In genomic region chr2:179553382-179553781, GRCh38 we compare ENCODE assay signal across 28 cellular contexts.
"Had no signal": no experiment of that assay in that cellular context is flagged by ENCODE, and none has a peak within 500 bp of the region (broad histone marks: within the 10 kb centered on the region; RNA-seq: fewer than 3 reads in every experiment).

No MANE protein-coding gene starts in this region.

- H3K4me3 ChIP-seq: colonic mucosa, coronary artery, dorsolateral prefrontal cortex, esophagus muscularis mucosa, esophagus squamous epithelium, gastrocnemius medialis, gastroesophageal sphincter, heart left ventricle, heart right ventricle had no signal

- FAIRE-seq: colon, endometrium, endothelial cell of umbilical vein, frontal cortex had no signal

- DNase-seq: colonic mucosa; cortex of kidney; dermis blood vessel endothelial cell; dorsolateral prefrontal cortex; effector CD4-positive, alpha-beta T cell; effector CD8-positive, alpha-beta T cell; effector memory CD4-positive, alpha-beta T cell; effector memory CD8-positive, alpha-beta T cell; endodermal cell; erythroblast; esophagus squamous epithelium; foreskin fibroblast; foreskin keratinocyte; foreskin melanocyte; gastrocnemius medialis; glutamatergic neuron; head of caudate nucleus; heart left ventricle; heart right ventricle had no signal

- H3K36me3 ChIP-seq: colonic mucosa, esophagus muscularis mucosa, esophagus squamous epithelium, gastrocnemius medialis, gastroesophageal sphincter, heart left ventricle, heart right ventricle had no signal

- ATAC-seq: effector memory CD8-positive, alpha-beta T cell; esophagus mucosa; foreskin keratinocyte; gastrocnemius medialis; gastroesophageal sphincter; heart left ventricle; heart right ventricle had no signal

- H3K4me1 ChIP-seq: colonic mucosa, esophagus muscularis mucosa, esophagus squamous epithelium, foreskin keratinocyte, gastroesophageal sphincter, heart left ventricle had no signal

- H3K27me3 ChIP-seq: colonic mucosa, dorsolateral prefrontal cortex, esophagus muscularis mucosa, esophagus squamous epithelium, foreskin keratinocyte, gastrocnemius medialis, gastroesophageal sphincter, heart left ventricle, heart right ventricle had no signal

- H3K27ac ChIP-seq: colonic mucosa, coronary artery, dorsolateral prefrontal cortex, epithelial cell of prostate, esophagus muscularis mucosa, esophagus squamous epithelium, foreskin keratinocyte, gastroesophageal sphincter, heart left ventricle, heart right ventricle had no signal

- H3K9me3 ChIP-seq: colonic mucosa, esophagus muscularis mucosa, esophagus squamous epithelium, gastrocnemius medialis, gastroesophageal sphincter had no signal
